ENCODE assay signal across 22 cellular contexts in the genomic region with DNA sequence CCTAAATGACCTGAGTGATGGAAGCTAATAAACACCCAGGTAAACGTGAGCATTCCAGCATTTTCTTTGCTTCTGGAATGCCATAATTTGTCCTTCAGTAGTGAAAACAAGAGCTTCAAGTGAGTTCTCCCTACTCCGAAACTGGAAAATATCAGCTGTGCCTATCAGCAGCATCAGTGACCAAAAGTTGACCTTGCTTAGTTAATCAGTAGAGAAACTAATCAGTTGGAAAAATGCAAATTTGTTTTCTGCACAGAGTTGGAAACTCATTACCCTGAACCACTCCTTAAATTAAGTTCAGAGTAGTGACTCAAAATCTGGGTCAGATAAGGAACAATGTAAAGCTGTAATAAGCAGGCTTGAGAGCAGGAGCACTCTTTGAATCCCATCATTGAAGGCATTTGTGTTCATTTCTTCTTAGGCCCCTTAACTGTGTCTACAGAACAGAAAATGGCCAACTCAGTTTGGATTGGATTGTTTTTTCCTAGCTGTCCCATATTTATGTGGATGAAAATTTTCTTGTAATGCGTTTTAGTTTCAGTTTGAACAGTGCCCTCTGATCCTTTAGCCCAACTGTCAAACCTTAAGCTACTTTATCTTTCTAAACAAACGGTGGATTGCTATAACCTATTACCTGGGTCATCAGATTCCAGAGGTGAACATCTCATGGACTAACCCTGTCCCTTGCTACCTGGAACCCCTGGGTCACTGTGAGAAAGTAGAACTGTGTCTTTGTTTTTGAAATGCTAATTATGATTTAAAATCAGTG.
"Had no signal": no experiment of that assay in that cellular context is flagged by ENCODE, and none has a peak within 500 bp of the region (broad histone marks: within the 10 kb centered on the region; RNA-seq: fewer than 3 reads in every experiment).

No MANE protein-coding gene starts in this region.

- DNase-seq: activated CD4-positive, alpha-beta T cell treated with anti-CD3 and anti-CD28 coated beads for 1 hour; activated CD4-positive, alpha-beta T cell treated with anti-CD3 and anti-CD28 coated beads, Interleukin-2, amount 50 U/mL, for 1 hour; activated CD8-positive, alpha-beta T cell treated with anti-CD3 and anti-CD28 coated beads for 36 hours; activated gamma-delta T cell treated with Interleukin-2 at 50 U/mL for 16 hours; activated naive CD4-positive, alpha-beta T cell treated with anti-CD3 and anti-CD28 coated beads, Interleukin-2, amount 50 U/mL, for 16 hours; activated naive CD8-positive, alpha-beta T cell treated with anti-CD3 and anti-CD28 coated beads, Interleukin-2, amount 50 U/mL, for 24 hours; activated T-cell treated with anti-CD3 and anti-CD28 coated beads, Interleukin-2, amount 50 U/mL, for 4 hours; amygdala; caudate nucleus; left ventricle myocardium inferior; mammary epithelial cell; nephron progenitor cell; right cardiac atrium; stimulated activated CD4-positive, alpha-beta T cell treated with anti-CD3 and anti-CD28 coated beads, Interleukin-2, amount 100 ng/mL, for 48 hours; stimulated activated naive CD8-positive, alpha-beta T cell treated with anti-CD3 and anti-CD28 coated beads, Interleukin-15, Interleukin-2, amounts not matched to agents 100 U/mL and 50 U/mL, for 24 hours; T-helper 2 cell; uterus had no signal

- H3K9me3 ChIP-seq: left ventricle myocardium inferior, neutrophil, thoracic aorta, uterus had no signal

- H3K27ac ChIP-seq: left ventricle myocardium inferior, neutrophil, thoracic aorta, uterus had no signal

- H3K36me3 ChIP-seq: left ventricle myocardium inferior, neutrophil, thoracic aorta, uterus had no signal

- H3K4me1 ChIP-seq: left ventricle myocardium inferior, uterus had no signal

- ATAC-seq: activated CD8-positive, alpha-beta T cell treated with anti-CD3 and anti-CD28 coated beads for 36 hours; activated naive CD8-positive, alpha-beta T cell treated with anti-CD3 and anti-CD28 coated beads, Interleukin-2, amount 50 U/mL, for 24 hours; activated T-cell treated with anti-CD3 and anti-CD28 coated beads, Interleukin-2, amount 50 U/mL, for 4 hours; activated T-helper 17 cell treated with anti-CD3 and anti-CD28 coated beads, Interleukin-2, amount 50 U/mL, for 72 hours; right cardiac atrium; stimulated activated naive CD8-positive, alpha-beta T cell treated with anti-CD3 and anti-CD28 coated beads, Interleukin-15, Interleukin-2, amounts not matched to agents 100 U/mL and 50 U/mL, for 24 hours; WTC11 had no signal

- H3K4me3 ChIP-seq: left ventricle myocardium inferior, thoracic aorta, uterus had no signal

- FAIRE-seq: frontal cortex had no signal

- H3K27me3 ChIP-seq: neutrophil, uterus had no signal
